In the genomic region with DNA sequence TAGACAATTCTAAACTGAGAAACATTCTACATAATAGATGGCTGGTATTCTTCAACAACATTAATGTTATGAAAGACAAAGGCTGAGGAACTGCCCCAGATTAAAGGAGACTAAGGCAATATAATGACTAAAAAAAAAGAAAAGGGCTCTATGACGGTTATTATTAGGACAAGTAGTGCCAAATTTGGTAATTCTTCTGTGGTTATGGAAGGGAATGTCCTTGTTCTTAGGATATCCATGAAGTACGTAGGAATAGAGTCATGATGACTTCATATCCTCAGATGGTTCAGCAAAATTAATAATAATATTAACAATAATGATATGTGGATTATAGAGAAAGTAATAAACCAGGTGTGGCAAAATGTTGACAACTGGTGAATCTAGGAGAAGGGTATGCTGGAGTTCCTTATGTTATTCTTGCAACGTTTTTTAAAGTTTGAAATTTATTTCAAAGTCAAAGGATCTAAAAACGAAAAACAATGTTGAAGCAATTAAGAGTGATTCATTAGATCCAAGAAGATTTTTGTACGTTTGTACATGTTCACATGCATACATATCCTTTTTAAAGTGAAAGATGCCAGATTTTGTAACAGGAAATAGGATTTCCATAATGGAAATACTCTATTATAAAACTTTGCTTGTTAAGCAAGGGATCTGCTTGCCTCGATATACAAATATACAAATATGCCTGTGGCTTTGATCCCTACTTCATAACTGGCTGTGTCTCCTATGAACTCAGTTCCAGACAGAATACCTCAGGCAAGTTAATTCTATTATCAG, we compare ENCODE assay signal across 31 cellular contexts.
"Had no signal": no experiment of that assay in that cellular context is flagged by ENCODE, and none has a peak within 500 bp of the region (broad histone marks: within the 10 kb centered on the region; RNA-seq: fewer than 3 reads in every experiment).

No MANE protein-coding gene starts in this region.

- DNase-seq: activated B cell treated with CpG ODN at 0.5 μM for 24 hours; activated CD4-positive, alpha-beta T cell treated with anti-CD3 and anti-CD28 coated beads, Interleukin-2, amount 50 U/mL, for 1 hour; activated CD8-positive, alpha-beta memory T cell treated with anti-CD3 and anti-CD28 coated beads, Interleukin-2, amount 10 ng/mL, durations not matched to agents 7 days and 5 days; activated CD8-positive, alpha-beta T cell treated with anti-CD3 and anti-CD28 coated beads, Interleukin-2, amount 10 ng/mL, durations not matched to agents 7 days and 5 days; activated T-cell treated with anti-CD3 and anti-CD28 coated beads, Interleukin-2, amount 50 U/mL, for 48 hours; adrenal gland; caudate nucleus; endodermal cell; islet precursor cell; left ventricle myocardium inferior; naive thymus-derived CD4-positive, alpha-beta T cell; ovary; right lobe of liver; stimulated activated CD4-positive, alpha-beta T cell treated with anti-CD3 and anti-CD28 coated beads, Interleukin-12 subunit alpha, Interleukin-12 subunit beta, amount 100 ng/mL, for 4 hours; stimulated activated CD4-positive, alpha-beta T cell treated with anti-CD3 and anti-CD28 coated beads, Interleukin-4, amount 100 ng/mL, for 1 hour; substantia nigra; T-helper 1 cell; tibial artery; upper lobe of right lung had no signal

- H3K36me3 Mint-ChIP-seq: activated naive CD4-positive, alpha-beta T cell treated with anti-CD3 and anti-CD28 coated beads, Interleukin-2, amount 50 U/mL, for 72 hours had no signal

- H3K4me3 ChIP-seq: adrenal gland, ascending aorta, esophagus muscularis mucosa, left ventricle myocardium inferior, lung, ovary, right lobe of liver, skin epidermis, tibial artery, upper lobe of right lung had no signal

- H3K4me3 Mint-ChIP-seq: activated B cell treated with CpG ODN at 0.5 μM for 24 hours; activated CD8-positive, alpha-beta memory T cell treated with anti-CD3 and anti-CD28 coated beads, Interleukin-2, amount 10 ng/mL, durations not matched to agents 7 days and 5 days; activated CD8-positive, alpha-beta T cell treated with anti-CD3 and anti-CD28 coated beads, Interleukin-2, amount 10 ng/mL, durations not matched to agents 7 days and 5 days; brain; endodermal cell; mesothelial cell of epicardium; naive thymus-derived CD4-positive, alpha-beta T cell; stimulated activated effector memory CD8-positive, alpha-beta T cell treated with anti-CD3 and anti-CD28 coated beads, Interleukin-12 subunit alpha, Interleukin-12 subunit beta, amount 100 ng/mL, for 72 hours; stimulated activated naive CD8-positive, alpha-beta T cell treated with anti-CD3 and anti-CD28 coated beads, Interleukin-15, Interleukin-2, amounts not matched to agents 100 ng/mL and 50 ng/mL, for 24 hours; T-helper 2 cell treated with Interferon-gamma antibody and Interleukin-4, amounts not matched to agents 5 μg/mL and 100 μg/mL, for 36 hours had no signal

- H3K4me1 Mint-ChIP-seq: activated B cell treated with CpG ODN at 0.5 μM for 24 hours; activated CD8-positive, alpha-beta memory T cell treated with anti-CD3 and anti-CD28 coated beads, Interleukin-2, amount 10 ng/mL, durations not matched to agents 7 days and 5 days; brain; endodermal cell; mesothelial cell of epicardium; naive thymus-derived CD4-positive, alpha-beta T cell; stimulated activated effector memory CD8-positive, alpha-beta T cell treated with anti-CD3 and anti-CD28 coated beads, Interleukin-12 subunit alpha, Interleukin-12 subunit beta, amount 100 ng/mL, for 72 hours had no signal

- H3K36me3 ChIP-seq: ovary had no signal

- H3K4me1 ChIP-seq: adrenal gland, ascending aorta, esophagus muscularis mucosa, left ventricle myocardium inferior, right lobe of liver, tibial artery, upper lobe of right lung had no signal

- H3K9me3 ChIP-seq: adrenal gland, ascending aorta, esophagus muscularis mucosa, left ventricle myocardium inferior, ovary, right lobe of liver, tibial artery, upper lobe of right lung had no signal

- H3K9me3 Mint-ChIP-seq: activated B cell treated with CpG ODN at 0.5 μM for 24 hours; activated naive CD4-positive, alpha-beta T cell treated with anti-CD3 and anti-CD28 coated beads, Interleukin-2, amount 50 U/mL, for 72 hours; activated T-helper 2 cell treated with anti-CD3 and anti-CD28 coated beads, Interferon-gamma antibody, Interleukin-2, Interleukin-4, amounts not matched to agents 10 μg/mL and 5 μg/mL and 100 μg/mL, durations not matched to agents 14 hours and 24 hours and 36 hours; brain; stimulated activated effector memory CD8-positive, alpha-beta T cell treated with anti-CD3 and anti-CD28 coated beads, Interleukin-12 subunit alpha, Interleukin-12 subunit beta, amount 100 ng/mL, for 72 hours; stimulated activated naive CD8-positive, alpha-beta T cell treated with anti-CD3 and anti-CD28 coated beads, Interleukin-15, Interleukin-2, amounts not matched to agents 100 ng/mL and 50 ng/mL, for 24 hours; T-helper 2 cell treated with Interferon-gamma antibody and Interleukin-4, amounts not matched to agents 5 μg/mL and 100 μg/mL, for 36 hours had no signal

- H3K27me3 ChIP-seq: adrenal gland, ascending aorta, esophagus muscularis mucosa, ovary, right lobe of liver, tibial artery, upper lobe of right lung had no signal

- H3K27ac Mint-ChIP-seq: activated B cell treated with CpG ODN at 0.5 μM for 24 hours; activated CD8-positive, alpha-beta memory T cell treated with anti-CD3 and anti-CD28 coated beads, Interleukin-2, amount 10 ng/mL, durations not matched to agents 7 days and 5 days; activated CD8-positive, alpha-beta T cell treated with anti-CD3 and anti-CD28 coated beads, Interleukin-2, amount 10 ng/mL, durations not matched to agents 7 days and 5 days; activated T-helper 2 cell treated with anti-CD3 and anti-CD28 coated beads, Interferon-gamma antibody, Interleukin-2, Interleukin-4, amounts not matched to agents 10 μg/mL and 5 μg/mL and 100 μg/mL, durations not matched to agents 14 hours and 24 hours and 36 hours; brain; endodermal cell; mesothelial cell of epicardium; naive thymus-derived CD4-positive, alpha-beta T cell; progenitor cell of endocrine pancreas; stimulated activated effector memory CD8-positive, alpha-beta T cell treated with anti-CD3 and anti-CD28 coated beads, Interleukin-12 subunit alpha, Interleukin-12 subunit beta, amount 100 ng/mL, for 72 hours; stimulated activated naive CD8-positive, alpha-beta T cell treated with anti-CD3 and anti-CD28 coated beads, Interleukin-15, Interleukin-2, amounts not matched to agents 100 ng/mL and 50 ng/mL, for 24 hours; T-helper 2 cell treated with Interferon-gamma antibody and Interleukin-4, amounts not matched to agents 5 μg/mL and 100 μg/mL, for 36 hours had no signal

- H3K27ac ChIP-seq: adrenal gland, ascending aorta, esophagus muscularis mucosa, left ventricle myocardium inferior, ovary, right lobe of liver, skin epidermis, tibial artery, upper lobe of right lung had no signal

- H3K27me3 Mint-ChIP-seq: activated B cell treated with CpG ODN at 0.5 μM for 24 hours; activated CD8-positive, alpha-beta memory T cell treated with anti-CD3 and anti-CD28 coated beads, Interleukin-2, amount 10 ng/mL, durations not matched to agents 7 days and 5 days; brain; naive thymus-derived CD4-positive, alpha-beta T cell; progenitor cell of endocrine pancreas; stimulated activated naive CD8-positive, alpha-beta T cell treated with anti-CD3 and anti-CD28 coated beads, Interleukin-15, Interleukin-2, amounts not matched to agents 100 ng/mL and 50 ng/mL, for 24 hours had no signal

- ATAC-seq: activated CD8-positive, alpha-beta memory T cell treated with anti-CD3 and anti-CD28 coated beads, Interleukin-2, amount 10 ng/mL, durations not matched to agents 7 days and 5 days; activated CD8-positive, alpha-beta T cell treated with anti-CD3 and anti-CD28 coated beads, Interleukin-2, amount 10 ng/mL, durations not matched to agents 7 days and 5 days; activated naive CD4-positive, alpha-beta T cell treated with anti-CD3 and anti-CD28 coated beads, Interleukin-2, amount 50 U/mL, for 72 hours; naive thymus-derived CD4-positive, alpha-beta T cell; right lobe of liver; stimulated activated effector memory CD8-positive, alpha-beta T cell treated with anti-CD3 and anti-CD28 coated beads, Interleukin-12 subunit alpha, Interleukin-12 subunit beta, amount 100 ng/mL, for 72 hours; upper lobe of right lung had no signal
